In genomic region chr3:125194849-125195601, GRCh38 we compare ENCODE assay signal across 13 cellular contexts. TPM values are rescaled to one million over a fixed set of nuclear protein-coding genes. Genes with fewer than 3 reads are reported as not detected.
A peak's percentile ranks its signal among the peaks of the same experiment; 100 is the strongest.
DNase-seq lines count a peak whose midpoint lies in the region; ATAC-seq and FAIRE-seq lines count a peak whose summit lies in the region.
"Had no signal": no experiment of that assay in that cellular context is flagged by ENCODE, and none has a peak within 500 bp of the region (broad histone marks: within the 10 kb centered on the region; RNA-seq: fewer than 3 reads in every experiment).

No MANE protein-coding gene starts in this region.

- H3K23ac ChIP-seq in neuronal stem cell (ENCODE audit: low read depth, low read length, poor library complexity) = no peak overlapping the region

- H3K4me3 ChIP-seq in neuronal stem cell (ENCODE audit: low read length in 2 of 2) = no peak overlapping the region
- H3K4me3 ChIP-seq: K562 had no signal

- H3K27ac Mint-ChIP-seq in effector memory CD8-positive, alpha-beta T cell = no peak overlapping the region

- no peak overlapping the region for H3K14ac ChIP-seq in neuronal stem cell (ENCODE audit: low read length)

- no peak overlapping the region for H2BK15ac ChIP-seq in neuronal stem cell (ENCODE audit: low read length)

- no peak overlapping the region for H2BK12ac ChIP-seq in neuronal stem cell (ENCODE audit: low read length)

- no peak overlapping the region for H3K4me3 Mint-ChIP-seq in effector memory CD8-positive, alpha-beta T cell
- H3K4me3 Mint-ChIP-seq: immature natural killer cell, naive B cell had no signal

- H2AFZ ChIP-seq in neuronal stem cell (ENCODE audit: low read length) = peak overlapping the region; percentile 36

- H3K36me3 ChIP-seq in neuronal stem cell (replicated peaks in 1 of 2; ENCODE audit: control insufficient read depth in 2 of 2, insufficient read depth in 2 of 2, low read length in 2 of 2) = no peaks in the 10 kb centered on the region

- no peak overlapping the region for H3K9ac ChIP-seq in neuronal stem cell (ENCODE audit: low read depth, low read length, poor library complexity)

- H4K91ac ChIP-seq in neuronal stem cell (ENCODE audit: low read depth, low read length, poor library complexity) = no peak overlapping the region

- no peaks in the 10 kb centered on the region for H3K4me1 ChIP-seq in neuronal stem cell (ENCODE audit: control insufficient read depth in 2 of 2, insufficient read depth in 1 of 2, low read depth in 1 of 2, low read length in 2 of 2)

- H3K18ac ChIP-seq in neuronal stem cell (ENCODE audit: low read length) = no peak overlapping the region

- no peak overlapping the region for H3K4me2 ChIP-seq in neuronal stem cell (ENCODE audit: insufficient read depth, low read length, poor library complexity, severe bottlenecking)

- no peak overlapping the region for H2BK5ac ChIP-seq in neuronal stem cell (ENCODE audit: low read length)

- H3K4me1 Mint-ChIP-seq in effector memory CD8-positive, alpha-beta T cell (ENCODE audit: low read depth in 2 of 2) = peaks cover 0 to 2% of the 10 kb centered on the region in 2 donors

- H3K79me1 ChIP-seq in neuronal stem cell (ENCODE audit: low read depth, low read length) = no peaks in the 10 kb centered on the region

- peak; percentile 31 for DNase-seq in ELR (ENCODE audit: low read depth)
- DNase-seq in neuronal stem cell (ENCODE audit: low spot score) = no peak
- no peak for DNase-seq in frontal cortex (ENCODE audit: low spot score in 2 of 2)
- DNase-seq in NCI-H1417 treated with DMSO at 0.1 percent for 48 hours (lab: John Stamatoyannopoulos, UW) = no peak
- no peak for DNase-seq in stimulated activated naive CD4-positive, alpha-beta T cell treated with Interleukin-2 at 50 U/mL for 16 hours (lab: John Stamatoyannopoulos, UW)
- no peak for DNase-seq in effector memory CD8-positive, alpha-beta T cell
- DNase-seq: activated CD8-positive, alpha-beta memory T cell treated with anti-CD3 and anti-CD28 coated beads for 24 hours; immature natural killer cell; naive B cell had no signal

- FAIRE-seq in frontal cortex (lab: Jason Lieb, UNC) = no peak
- FAIRE-seq: endometrium, K562 had no signal

- ATAC-seq in HG03432 (IDR thresholded peaks at IDR 0.05; ENCODE audit: unreplicated experiment) (peak; percentile 46), esophagus mucosa (peak; percentile 34)
- ATAC-seq in effector memory CD8-positive, alpha-beta T cell (replicated peaks) = no peak
- ATAC-seq: K562 had no signal

- no peaks in the 10 kb centered on the region for H3K27me3 ChIP-seq in neuronal stem cell (ENCODE audit: control insufficient read depth in 3 of 3, insufficient read depth in 3 of 3, low read depth in 1 of 3, low read length in 3 of 3)

- no peak overlapping the region for H2AK5ac ChIP-seq in neuronal stem cell (ENCODE audit: low read depth, low read length)

- H3K9me3 ChIP-seq in neuronal stem cell (replicated peaks in 1 of 2; ENCODE audit: control insufficient read depth in 2 of 2, insufficient read depth in 1 of 2, low read depth in 1 of 2, low read length in 2 of 2) = no peaks in the 10 kb centered on the region

- H3K9me3 Mint-ChIP-seq in effector memory CD8-positive, alpha-beta T cell = no peaks in the 10 kb centered on the region
- H3K9me3 Mint-ChIP-seq: immature natural killer cell, naive B cell had no signal

- no peak overlapping the region for H4K8ac ChIP-seq in neuronal stem cell (ENCODE audit: low read depth, low read length)

- no CpG with 5 or more reads among the region's 5 CpGs for WGBS in neuronal stem cell (ENCODE audit: extremely low coverage in 2 of 2, insufficient read length in 2 of 2, insufficient replicate concordance in 1 of 2), 2 donors

- H3K27me3 Mint-ChIP-seq in effector memory CD8-positive, alpha-beta T cell = no peaks in the 10 kb centered on the region

- no peak overlapping the region for H3K27ac ChIP-seq in neuronal stem cell (replicated peaks; ENCODE audit: low read length)

- no peak overlapping the region for H3K4ac ChIP-seq in neuronal stem cell (ENCODE audit: low read length)

- H3K36me3 Mint-ChIP-seq in effector memory CD8-positive, alpha-beta T cell (ENCODE audit: insufficient read depth) = no peaks in the 10 kb centered on the region
- H3K36me3 Mint-ChIP-seq: immature natural killer cell, naive B cell had no signal

- H2BK120ac ChIP-seq in neuronal stem cell (ENCODE audit: low read depth, low read length) = no peak overlapping the region

RNA-seq across cellular contexts. Expression of gene SLC12A8, which starts 17.5 kb away (rescaled TPM):
- total RNA-seq in esophagus mucosa (7.7 TPM), frontal cortex (2.4 TPM)
- polyA plus RNA-seq in neuronal stem cell (2013, experiment 1 of 2) = 1.8 TPM
- polyA plus RNA-seq in neuronal stem cell (2013, experiment 2 of 2) = 1.9 TPM
